Comparison of ENCODE assay signal across 1 cellular context in the genomic region with DNA sequence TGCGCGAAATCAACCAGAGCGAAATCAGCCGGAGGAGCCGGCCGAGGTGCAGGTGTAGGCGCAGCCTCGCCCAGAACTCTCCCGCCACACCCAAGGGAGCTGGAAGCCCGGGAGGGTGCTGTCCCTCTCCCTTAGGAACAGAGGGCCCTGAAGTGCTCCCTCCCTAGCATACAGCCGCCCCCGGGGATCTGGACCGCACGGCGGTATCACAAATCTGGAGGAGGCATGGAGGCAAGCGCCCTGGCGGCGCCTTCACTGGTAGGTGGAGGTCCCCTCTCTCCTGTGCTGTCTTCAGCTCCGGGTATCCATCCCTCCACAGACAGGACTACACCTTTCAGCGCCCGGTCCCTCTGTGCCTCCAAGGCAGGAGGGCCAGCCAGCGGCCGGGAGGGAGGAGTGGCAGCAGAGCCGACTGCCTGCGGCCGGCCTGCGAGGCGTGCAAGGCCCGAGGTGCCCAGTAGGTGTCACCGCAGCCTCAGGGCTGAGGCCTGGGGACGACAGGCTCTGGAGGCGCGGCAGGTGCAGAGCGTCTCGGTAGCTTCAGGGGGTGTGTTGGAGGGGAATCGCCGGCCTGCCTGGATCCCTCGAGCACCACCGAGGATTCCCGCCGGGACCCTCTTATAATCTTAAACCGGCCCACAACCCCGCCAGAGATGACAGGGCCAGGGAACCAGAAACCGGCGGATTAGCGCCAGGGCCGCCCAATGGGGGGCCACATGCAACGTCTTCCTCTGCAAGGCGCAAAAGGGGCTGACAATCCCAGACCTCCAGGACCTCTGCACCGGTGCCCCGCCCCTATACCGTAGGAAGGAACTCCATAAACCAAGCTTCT.
A peak's percentile ranks its signal among the peaks of the same experiment; 100 is the strongest.
TF ChIP-seq lines count a peak whose summit lies in the region.

No MANE protein-coding gene starts in this region.

TF ChIP-seq in GM12878, 131 proteins besides CTCF, POLR2A, EP300 and RAD21 (continued from another document):
- TF ChIP-seq, protein P1, sequence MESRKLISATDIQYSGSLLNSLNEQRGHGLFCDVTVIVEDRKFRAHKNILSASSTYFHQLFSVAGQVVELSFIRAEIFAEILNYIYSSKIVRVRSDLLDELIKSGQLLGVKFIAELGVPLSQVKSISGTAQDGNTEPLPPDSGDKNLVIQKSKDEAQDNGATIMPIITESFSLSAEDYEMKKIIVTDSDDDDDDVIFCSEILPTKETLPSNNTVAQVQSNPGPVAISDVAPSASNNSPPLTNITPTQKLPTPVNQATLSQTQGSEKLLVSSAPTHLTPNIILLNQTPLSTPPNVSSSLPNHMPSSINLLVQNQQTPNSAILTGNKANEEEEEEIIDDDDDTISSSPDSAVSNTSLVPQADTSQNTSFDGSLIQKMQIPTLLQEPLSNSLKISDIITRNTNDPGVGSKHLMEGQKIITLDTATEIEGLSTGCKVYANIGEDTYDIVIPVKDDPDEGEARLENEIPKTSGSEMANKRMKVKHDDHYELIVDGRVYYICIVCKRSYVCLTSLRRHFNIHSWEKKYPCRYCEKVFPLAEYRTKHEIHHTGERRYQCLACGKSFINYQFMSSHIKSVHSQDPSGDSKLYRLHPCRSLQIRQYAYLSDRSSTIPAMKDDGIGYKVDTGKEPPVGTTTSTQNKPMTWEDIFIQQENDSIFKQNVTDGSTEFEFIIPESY (IDR thresholded peaks at IDR 0.05) = no peak
- TF ChIP-seq FOS (IDR thresholded peaks at IDR 0.05; ENCODE audit: borderline replicate concordance, extremely low read depth, insufficient read length) = no peak
- TF ChIP-seq, protein P2, sequence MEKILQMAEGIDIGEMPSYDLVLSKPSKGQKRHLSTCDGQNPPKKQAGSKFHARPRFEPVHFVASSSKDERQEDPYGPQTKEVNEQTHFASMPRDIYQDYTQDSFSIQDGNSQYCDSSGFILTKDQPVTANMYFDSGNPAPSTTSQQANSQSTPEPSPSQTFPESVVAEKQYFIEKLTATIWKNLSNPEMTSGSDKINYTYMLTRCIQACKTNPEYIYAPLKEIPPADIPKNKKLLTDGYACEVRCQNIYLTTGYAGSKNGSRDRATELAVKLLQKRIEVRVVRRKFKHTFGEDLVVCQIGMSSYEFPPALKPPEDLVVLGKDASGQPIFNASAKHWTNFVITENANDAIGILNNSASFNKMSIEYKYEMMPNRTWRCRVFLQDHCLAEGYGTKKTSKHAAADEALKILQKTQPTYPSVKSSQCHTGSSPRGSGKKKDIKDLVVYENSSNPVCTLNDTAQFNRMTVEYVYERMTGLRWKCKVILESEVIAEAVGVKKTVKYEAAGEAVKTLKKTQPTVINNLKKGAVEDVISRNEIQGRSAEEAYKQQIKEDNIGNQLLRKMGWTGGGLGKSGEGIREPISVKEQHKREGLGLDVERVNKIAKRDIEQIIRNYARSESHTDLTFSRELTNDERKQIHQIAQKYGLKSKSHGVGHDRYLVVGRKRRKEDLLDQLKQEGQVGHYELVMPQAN (conservative IDR thresholded peaks at IDR 0.05) = no peak
- no peak for TF ChIP-seq ZZZ3 (IDR thresholded peaks at IDR 0.05; ENCODE audit: control insufficient read depth, insufficient read length, low read depth)
- TF ChIP-seq NR2F1 (conservative IDR thresholded peaks at IDR 0.05) = no peak
- TF ChIP-seq EZH2 (IDR thresholded peaks at IDR 0.05; ENCODE audit: borderline replicate concordance, control insufficient read depth, low read depth, low read length) = 0 out of 2 replicates have a peak, but pooled peaks have one; percentile 90
- TF ChIP-seq MTA2 (IDR thresholded peaks at IDR 0.05; ENCODE audit: low read depth) = no peak
- no peak for TF ChIP-seq NR2C2 (IDR thresholded peaks at IDR 0.05; ENCODE audit: borderline replicate concordance, control insufficient read depth, insufficient read length, low read depth)
- TF ChIP-seq KLF5 (IDR thresholded peaks at IDR 0.05; ENCODE audit: partially characterized antibody) = no peak
- TF ChIP-seq, protein P3, sequence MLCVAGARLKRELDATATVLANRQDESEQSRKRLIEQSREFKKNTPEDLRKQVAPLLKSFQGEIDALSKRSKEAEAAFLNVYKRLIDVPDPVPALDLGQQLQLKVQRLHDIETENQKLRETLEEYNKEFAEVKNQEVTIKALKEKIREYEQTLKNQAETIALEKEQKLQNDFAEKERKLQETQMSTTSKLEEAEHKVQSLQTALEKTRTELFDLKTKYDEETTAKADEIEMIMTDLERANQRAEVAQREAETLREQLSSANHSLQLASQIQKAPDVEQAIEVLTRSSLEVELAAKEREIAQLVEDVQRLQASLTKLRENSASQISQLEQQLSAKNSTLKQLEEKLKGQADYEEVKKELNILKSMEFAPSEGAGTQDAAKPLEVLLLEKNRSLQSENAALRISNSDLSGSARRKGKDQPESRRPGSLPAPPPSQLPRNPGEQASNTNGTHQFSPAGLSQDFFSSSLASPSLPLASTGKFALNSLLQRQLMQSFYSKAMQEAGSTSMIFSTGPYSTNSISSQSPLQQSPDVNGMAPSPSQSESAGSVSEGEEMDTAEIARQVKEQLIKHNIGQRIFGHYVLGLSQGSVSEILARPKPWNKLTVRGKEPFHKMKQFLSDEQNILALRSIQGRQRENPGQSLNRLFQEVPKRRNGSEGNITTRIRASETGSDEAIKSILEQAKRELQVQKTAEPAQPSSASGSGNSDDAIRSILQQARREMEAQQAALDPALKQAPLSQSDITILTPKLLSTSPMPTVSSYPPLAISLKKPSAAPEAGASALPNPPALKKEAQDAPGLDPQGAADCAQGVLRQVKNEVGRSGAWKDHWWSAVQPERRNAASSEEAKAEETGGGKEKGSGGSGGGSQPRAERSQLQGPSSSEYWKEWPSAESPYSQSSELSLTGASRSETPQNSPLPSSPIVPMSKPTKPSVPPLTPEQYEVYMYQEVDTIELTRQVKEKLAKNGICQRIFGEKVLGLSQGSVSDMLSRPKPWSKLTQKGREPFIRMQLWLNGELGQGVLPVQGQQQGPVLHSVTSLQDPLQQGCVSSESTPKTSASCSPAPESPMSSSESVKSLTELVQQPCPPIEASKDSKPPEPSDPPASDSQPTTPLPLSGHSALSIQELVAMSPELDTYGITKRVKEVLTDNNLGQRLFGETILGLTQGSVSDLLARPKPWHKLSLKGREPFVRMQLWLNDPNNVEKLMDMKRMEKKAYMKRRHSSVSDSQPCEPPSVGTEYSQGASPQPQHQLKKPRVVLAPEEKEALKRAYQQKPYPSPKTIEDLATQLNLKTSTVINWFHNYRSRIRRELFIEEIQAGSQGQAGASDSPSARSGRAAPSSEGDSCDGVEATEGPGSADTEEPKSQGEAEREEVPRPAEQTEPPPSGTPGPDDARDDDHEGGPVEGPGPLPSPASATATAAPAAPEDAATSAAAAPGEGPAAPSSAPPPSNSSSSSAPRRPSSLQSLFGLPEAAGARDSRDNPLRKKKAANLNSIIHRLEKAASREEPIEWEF (IDR thresholded peaks at IDR 0.05; ENCODE audit: insufficient replicate concordance, low read depth, low read length) = no peak
- no peak for TF ChIP-seq CHD2 (IDR thresholded peaks at IDR 0.05; ENCODE audit: borderline replicate concordance, low read depth, low read length)
- TF ChIP-seq CBFB (IDR thresholded peaks at IDR 0.05; ENCODE audit: low read depth) = no peak
- TF ChIP-seq IKZF2 (IDR thresholded peaks at IDR 0.05) = no peak
- TF ChIP-seq STAT1 (conservative IDR thresholded peaks at IDR 0.05) = no peak
- TF ChIP-seq YBX1 (IDR thresholded peaks at IDR 0.05) = no peak
- TF ChIP-seq NRF1 (conservative IDR thresholded peaks at IDR 0.05; ENCODE audit: low read depth, low read length) = no peak
- TF ChIP-seq SMC3 (IDR thresholded peaks at IDR 0.05; ENCODE audit: borderline replicate concordance, low read length) = peak; percentile 72
- no peak for TF ChIP-seq TARDBP (IDR thresholded peaks at IDR 0.05; ENCODE audit: borderline replicate concordance)
- TF ChIP-seq CHD1 (IDR thresholded peaks at IDR 0.05; ENCODE audit: low read depth, low read length) = no peak
- no peak for TF ChIP-seq CEBPB (IDR thresholded peaks at IDR 0.05; ENCODE audit: borderline replicate concordance in 1 of 2, low read depth in 2 of 2, low read length in 2 of 2)
- TF ChIP-seq BHLHE40 (IDR thresholded peaks at IDR 0.05; ENCODE audit: borderline replicate concordance in 1 of 2, low read depth in 2 of 2, low read length in 1 of 2) = peak in 1 of 2 experiments; percentile 68; a peak in 2 of 4 replicates
- TF ChIP-seq, protein P4, sequence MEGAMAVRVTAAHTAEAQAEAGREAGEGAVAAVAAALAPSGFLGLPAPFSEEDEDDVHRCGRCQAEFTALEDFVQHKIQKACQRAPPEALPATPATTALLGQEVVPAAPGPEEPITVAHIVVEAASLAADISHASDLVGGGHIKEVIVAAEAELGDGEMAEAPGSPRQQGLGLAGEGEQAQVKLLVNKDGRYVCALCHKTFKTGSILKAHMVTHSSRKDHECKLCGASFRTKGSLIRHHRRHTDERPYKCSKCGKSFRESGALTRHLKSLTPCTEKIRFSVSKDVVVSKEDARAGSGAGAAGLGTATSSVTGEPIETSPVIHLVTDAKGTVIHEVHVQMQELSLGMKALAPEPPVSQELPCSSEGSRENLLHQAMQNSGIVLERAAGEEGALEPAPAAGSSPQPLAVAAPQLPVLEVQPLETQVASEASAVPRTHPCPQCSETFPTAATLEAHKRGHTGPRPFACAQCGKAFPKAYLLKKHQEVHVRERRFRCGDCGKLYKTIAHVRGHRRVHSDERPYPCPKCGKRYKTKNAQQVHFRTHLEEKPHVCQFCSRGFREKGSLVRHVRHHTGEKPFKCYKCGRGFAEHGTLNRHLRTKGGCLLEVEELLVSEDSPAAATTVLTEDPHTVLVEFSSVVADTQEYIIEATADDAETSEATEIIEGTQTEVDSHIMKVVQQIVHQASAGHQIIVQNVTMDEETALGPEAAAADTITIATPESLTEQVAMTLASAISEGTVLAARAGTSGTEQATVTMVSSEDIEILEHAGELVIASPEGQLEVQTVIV (IDR thresholded peaks at IDR 0.05; ENCODE audit: borderline replicate concordance, partially characterized antibody) = no peak
- no peak for TF ChIP-seq SIN3A (IDR thresholded peaks at IDR 0.05; ENCODE audit: low read depth, low read length)
- no peak for TF ChIP-seq SRF (IDR thresholded peaks at IDR 0.05; ENCODE audit: low read depth in 2 of 2, low read length in 2 of 2)
- TF ChIP-seq, protein P5, sequence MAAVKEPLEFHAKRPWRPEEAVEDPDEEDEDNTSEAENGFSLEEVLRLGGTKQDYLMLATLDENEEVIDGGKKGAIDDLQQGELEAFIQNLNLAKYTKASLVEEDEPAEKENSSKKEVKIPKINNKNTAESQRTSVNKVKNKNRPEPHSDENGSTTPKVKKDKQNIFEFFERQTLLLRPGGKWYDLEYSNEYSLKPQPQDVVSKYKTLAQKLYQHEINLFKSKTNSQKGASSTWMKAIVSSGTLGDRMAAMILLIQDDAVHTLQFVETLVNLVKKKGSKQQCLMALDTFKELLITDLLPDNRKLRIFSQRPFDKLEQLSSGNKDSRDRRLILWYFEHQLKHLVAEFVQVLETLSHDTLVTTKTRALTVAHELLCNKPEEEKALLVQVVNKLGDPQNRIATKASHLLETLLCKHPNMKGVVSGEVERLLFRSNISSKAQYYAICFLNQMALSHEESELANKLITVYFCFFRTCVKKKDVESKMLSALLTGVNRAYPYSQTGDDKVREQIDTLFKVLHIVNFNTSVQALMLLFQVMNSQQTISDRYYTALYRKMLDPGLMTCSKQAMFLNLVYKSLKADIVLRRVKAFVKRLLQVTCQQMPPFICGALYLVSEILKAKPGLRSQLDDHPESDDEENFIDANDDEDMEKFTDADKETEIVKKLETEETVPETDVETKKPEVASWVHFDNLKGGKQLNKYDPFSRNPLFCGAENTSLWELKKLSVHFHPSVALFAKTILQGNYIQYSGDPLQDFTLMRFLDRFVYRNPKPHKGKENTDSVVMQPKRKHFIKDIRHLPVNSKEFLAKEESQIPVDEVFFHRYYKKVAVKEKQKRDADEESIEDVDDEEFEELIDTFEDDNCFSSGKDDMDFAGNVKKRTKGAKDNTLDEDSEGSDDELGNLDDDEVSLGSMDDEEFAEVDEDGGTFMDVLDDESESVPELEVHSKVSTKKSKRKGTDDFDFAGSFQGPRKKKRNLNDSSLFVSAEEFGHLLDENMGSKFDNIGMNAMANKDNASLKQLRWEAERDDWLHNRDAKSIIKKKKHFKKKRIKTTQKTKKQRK (IDR thresholded peaks at IDR 0.05; ENCODE audit: low read depth, low read length) = no peak
- peak; percentile 58; the same call in 1 of the 2 replicates for TF ChIP-seq TCF12 (IDR thresholded peaks at IDR 0.05; ENCODE audit: low read depth, low read length)
- TF ChIP-seq IKZF1 (conservative IDR thresholded peaks at IDR 0.05) = no peak
- no peak for TF ChIP-seq ZNF274 (IDR thresholded peaks at IDR 0.05; ENCODE audit: insufficient read depth, insufficient read length)
- TF ChIP-seq MTA3 (IDR thresholded peaks at IDR 0.05; ENCODE audit: borderline replicate concordance, low read length) = no peak
- TF ChIP-seq RELA (IDR thresholded peaks at IDR 0.05; ENCODE audit: borderline replicate concordance, partially characterized antibody) = no peak
- no peak for TF ChIP-seq CREB1 (IDR thresholded peaks at IDR 0.05; ENCODE audit: low read depth)
- TF ChIP-seq, protein P6, sequence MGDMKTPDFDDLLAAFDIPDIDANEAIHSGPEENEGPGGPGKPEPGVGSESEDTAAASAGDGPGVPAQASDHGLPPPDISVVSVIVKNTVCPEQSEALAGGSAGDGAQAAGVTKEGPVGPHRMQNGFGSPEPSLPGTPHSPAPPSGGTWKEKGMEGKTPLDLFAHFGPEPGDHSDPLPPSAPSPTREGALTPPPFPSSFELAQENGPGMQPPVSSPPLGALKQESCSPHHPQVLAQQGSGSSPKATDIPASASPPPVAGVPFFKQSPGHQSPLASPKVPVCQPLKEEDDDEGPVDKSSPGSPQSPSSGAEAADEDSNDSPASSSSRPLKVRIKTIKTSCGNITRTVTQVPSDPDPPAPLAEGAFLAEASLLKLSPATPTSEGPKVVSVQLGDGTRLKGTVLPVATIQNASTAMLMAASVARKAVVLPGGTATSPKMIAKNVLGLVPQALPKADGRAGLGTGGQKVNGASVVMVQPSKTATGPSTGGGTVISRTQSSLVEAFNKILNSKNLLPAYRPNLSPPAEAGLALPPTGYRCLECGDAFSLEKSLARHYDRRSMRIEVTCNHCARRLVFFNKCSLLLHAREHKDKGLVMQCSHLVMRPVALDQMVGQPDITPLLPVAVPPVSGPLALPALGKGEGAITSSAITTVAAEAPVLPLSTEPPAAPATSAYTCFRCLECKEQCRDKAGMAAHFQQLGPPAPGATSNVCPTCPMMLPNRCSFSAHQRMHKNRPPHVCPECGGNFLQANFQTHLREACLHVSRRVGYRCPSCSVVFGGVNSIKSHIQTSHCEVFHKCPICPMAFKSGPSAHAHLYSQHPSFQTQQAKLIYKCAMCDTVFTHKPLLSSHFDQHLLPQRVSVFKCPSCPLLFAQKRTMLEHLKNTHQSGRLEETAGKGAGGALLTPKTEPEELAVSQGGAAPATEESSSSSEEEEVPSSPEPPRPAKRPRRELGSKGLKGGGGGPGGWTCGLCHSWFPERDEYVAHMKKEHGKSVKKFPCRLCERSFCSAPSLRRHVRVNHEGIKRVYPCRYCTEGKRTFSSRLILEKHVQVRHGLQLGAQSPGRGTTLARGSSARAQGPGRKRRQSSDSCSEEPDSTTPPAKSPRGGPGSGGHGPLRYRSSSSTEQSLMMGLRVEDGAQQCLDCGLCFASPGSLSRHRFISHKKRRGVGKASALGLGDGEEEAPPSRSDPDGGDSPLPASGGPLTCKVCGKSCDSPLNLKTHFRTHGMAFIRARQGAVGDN (IDR thresholded peaks at IDR 0.05) = no peak
- TF ChIP-seq JUNB (IDR thresholded peaks at IDR 0.05) = no peak
